ENCODE assay signal across 8 cellular contexts in genomic region chr6:2998249-2999004, GRCh38. TPM values are rescaled to one million over a fixed set of nuclear protein-coding genes. Genes with fewer than 3 reads are reported as not detected.
A peak's percentile ranks its signal among the peaks of the same experiment; 100 is the strongest.
DNase-seq lines count a peak whose midpoint lies in the region; ATAC-seq and TF ChIP-seq lines count a peak whose summit lies in the region.
"Not testable (repeated sequence)": the region's sequence is repeated elsewhere in the genome, so short reads cannot be mapped to it uniquely, and the experiment has no call there.

No MANE protein-coding gene starts in this region.

- BruUV-seq in Panc1 (replicated peaks; lab: Mats Ljungman, UMichigan): not testable (repeated sequence)

- not testable (repeated sequence) for H3K9me3 Mint-ChIP-seq in dendritic cell treated with granulocyte-macrophage colony-stimulating factor and Interleukin-4, amounts not matched to agents 40 ng/mL and 50 ng/mL, for 4 days; immature natural killer cell

- H3K4me1 ChIP-seq in Panc1 (ENCODE audit: control insufficient read depth, insufficient read depth, low read length); aorta (ENCODE audit: control insufficient read depth in 1 of 2, insufficient read depth in 2 of 2, low read length in 2 of 2): not testable (repeated sequence)

- not testable (repeated sequence) for H3K27ac Mint-ChIP-seq in dendritic cell treated with granulocyte-macrophage colony-stimulating factor and Interleukin-4, amounts not matched to agents 40 ng/mL and 50 ng/mL, for 4 days
- H3K27ac Mint-ChIP-seq in immature natural killer cell: peak overlapping the region in 5 of 6 donors; percentile 21 to 90 (median 86)

- intact Hi-C loops in Panc1 (cut with micrococcal nuclease; ENCODE audit: unreplicated experiment) (loop anchor here (1.0 to 10.0 kb wide), 2 partner anchors 55 to 256 kb away; partner anchors contain the start of gene PSMG4), aorta (cut with DNase I) (loop anchor here (1.0 kb wide), 1 partner anchor 57 kb away; no protein-coding TSS in a partner anchor)
- intact Hi-C loops in dendritic cell treated with granulocyte-macrophage colony-stimulating factor and Interleukin-4, amounts not matched to agents 40 ng/mL and 50 ng/mL, for 4 days (cut with micrococcal nuclease): loop anchor here (1.0 to 10.0 kb wide), 2 partner anchors 55 to 256 kb away; partner anchors contain the start of gene PSMG4

- peak overlapping the region; percentile 75 for H3K4me3 Mint-ChIP-seq in dendritic cell treated with granulocyte-macrophage colony-stimulating factor and Interleukin-4, amounts not matched to agents 40 ng/mL and 50 ng/mL, for 4 days
- H3K4me3 Mint-ChIP-seq in immature natural killer cell: peak overlapping the region; percentile 85 to 93 (median 89)

- peaks cover 33% of the 10 kb centered on the region for H3K4me1 Mint-ChIP-seq in dendritic cell treated with granulocyte-macrophage colony-stimulating factor and Interleukin-4, amounts not matched to agents 40 ng/mL and 50 ng/mL, for 4 days (ENCODE audit: low read depth)
- H3K4me1 Mint-ChIP-seq in immature natural killer cell: peaks cover 34 to 35% of the 10 kb centered on the region in 2 donors

- not testable (repeated sequence) for H3K27me3 ChIP-seq in Panc1 (ENCODE audit: control insufficient read depth, insufficient read depth, low read length); aorta (ENCODE audit: control insufficient read depth in 1 of 2, insufficient read depth in 2 of 2, low read length in 1 of 2)

- peaks cover 40% of the 10 kb centered on the region for H3K36me3 Mint-ChIP-seq in dendritic cell treated with granulocyte-macrophage colony-stimulating factor and Interleukin-4, amounts not matched to agents 40 ng/mL and 50 ng/mL, for 4 days (ENCODE audit: low read depth)
- not testable (repeated sequence) for H3K36me3 Mint-ChIP-seq in immature natural killer cell

- H3K9me3 ChIP-seq in Panc1 (ENCODE audit: control insufficient read depth, insufficient read depth, low read depth, low read length); aorta (ENCODE audit: control insufficient read depth, low read length): not testable (repeated sequence)

- TF ChIP-seq CTCF in GM12875 (IDR thresholded peaks at IDR 0.05; ENCODE audit: borderline replicate concordance, insufficient read depth, low read depth, low read length) (peak; percentile 39; the same call in 1 of the 2 replicates), Panc1 (IDR thresholded peaks at IDR 0.05) (peak; percentile 84)

- not testable (repeated sequence) for H3K27me3 Mint-ChIP-seq in dendritic cell treated with granulocyte-macrophage colony-stimulating factor and Interleukin-4, amounts not matched to agents 40 ng/mL and 50 ng/mL, for 4 days; immature natural killer cell (ENCODE audit: low read depth in 3 of 3)

- in situ Hi-C loops in Panc1 (cut with HindIII; ENCODE audit: low pct_unique_long_range_greater_than_20kb, low sequenced_read_pairs): not testable (repeated sequence)

- DNase-seq in Panc1 (ENCODE audit: low read depth, low spot score); aorta: not testable (repeated sequence)
- peak; percentile 28 for DNase-seq in activated CD8-positive, alpha-beta memory T cell treated with anti-CD3 and anti-CD28 coated beads, Interleukin-2, amount 50 U/mL, for 4 hours
- DNase-seq in immature natural killer cell (peak; percentile 64 to 69 (median 67)), putamen (ENCODE audit: low spot score) (peak; percentile 27)

- peak overlapping the region; percentile 74; the same call in 1 of the 2 replicates for H3K27ac ChIP-seq in Panc1 (ENCODE audit: low read length)
- H3K27ac ChIP-seq in aorta (ENCODE audit: low read depth in 1 of 2, low read length in 2 of 2): peak overlapping the region in 1 of 2 donors; percentile 42

- H3K4me3 ChIP-seq in GM12875 (ENCODE audit: low read depth, low read length); aorta (ENCODE audit: low read length in 2 of 2): not testable (repeated sequence)
- peak overlapping the region; percentile 69 to 92 for H3K4me3 ChIP-seq in Panc1 (ENCODE audit: low read depth in 2 of 2, low read length in 2 of 2)

- POLR2A ChIA-PET in Panc1 (lab: Charles Lee): interaction anchor here (0.6 to 1.2 kb wide), 2 partner anchors 9 kb away, joined by 5 to 8 read pairs; no protein-coding TSS in a partner anchor

- 2 to 4% methylated on average over 9 to 12 of the region's 16 CpGs for WGBS in aorta, 2 donors

- peak; percentile 40 for ATAC-seq in HG03064 (IDR thresholded peaks at IDR 0.05; ENCODE audit: low read depth, unreplicated experiment)
- ATAC-seq in Panc1: peak; percentile 78
- peak; percentile 93 for ATAC-seq in aorta (ENCODE audit: low FRiP score)

- CTCF ChIA-PET in Panc1 (lab: Charles Lee): not testable (repeated sequence)

- H3K36me3 ChIP-seq in Panc1 (ENCODE audit: control insufficient read depth, insufficient read depth, low read length); aorta (ENCODE audit: control insufficient read depth in 1 of 2, insufficient read depth in 2 of 2, low read length in 1 of 2): not testable (repeated sequence)

RNA-seq across cellular contexts. Expression of gene NQO2, which starts 1.3 kb away (rescaled TPM):
- 45.7 TPM for total RNA-seq in Panc1 (2021; ENCODE audit: unreplicated experiment)
- 49.3 TPM for polyA plus RNA-seq in Panc1 (2012; ENCODE audit: insufficient read length)
- 10 to 100 TPM; 55.5 to 74.7 (median 67.9) TPM for polyA plus RNA-seq in immature natural killer cell
- total RNA-seq in aorta: 10 to 100 TPM; 23.2 to 40.3 TPM
- 10 to 100 TPM; 58.6 to 58.9 TPM for polyA plus RNA-seq in aorta

RNA-seq across cellular contexts. Expression of gene SERPINB6, which starts 27.1 kb away (rescaled TPM):
- total RNA-seq in Panc1 (2021; ENCODE audit: unreplicated experiment): 131 TPM
- 155 TPM for polyA plus RNA-seq in Panc1 (2012; ENCODE audit: insufficient read length)
- 100 to 1,000 TPM; 196 to 243 (median 199) TPM for polyA plus RNA-seq in immature natural killer cell
- total RNA-seq in aorta: 100 to 1,000 TPM; 111 to 132 TPM
- 100 to 1,000 TPM; 174 to 243 TPM for polyA plus RNA-seq in aorta

Comparison
In these comparisons a context has a peak if more than half of its experiments do, and no peak if none do; other contexts are left out.
1. ATAC-seq: peak in every context shown above with its lines; median percentile 93 in aorta; 78 in Panc1; 40 in HG03064.